ENCODE assay signal across 21 cellular contexts in genomic region chr16:27476240-27476639, GRCh38.
"Had no signal": no experiment of that assay in that cellular context is flagged by ENCODE, and none has a peak within 500 bp of the region (broad histone marks: within the 10 kb centered on the region; RNA-seq: fewer than 3 reads in every experiment).

No MANE protein-coding gene starts in this region.

- H3K9ac ChIP-seq: neural progenitor cell had no signal

- H3K4me3 Mint-ChIP-seq: activated CD4-positive, alpha-beta memory T cell treated with anti-CD3 and anti-CD28 coated beads for 36 hours; activated CD4-positive, alpha-beta T cell treated with anti-CD3 and anti-CD28 coated beads for 36 hours; activated T-cell treated with anti-CD3 and anti-CD28 coated beads, Interleukin-2, amount 50 U/mL, for 4 hours; immature natural killer cell; neural progenitor cell; T-helper 1 cell treated with Interleukin-12 subunit alpha and Interleukin-12 subunit beta and Interleukin-4 antibody, amounts not matched to agents 30 μg/mL and 1 μg/mL, for 36 hours had no signal

- H3K36me3 ChIP-seq: neural progenitor cell, uterus had no signal

- H3K4me1 ChIP-seq: gastrocnemius medialis, neural progenitor cell, pancreas, uterus had no signal

- H2AFZ ChIP-seq: neural progenitor cell had no signal

- DNase-seq: activated CD4-positive, alpha-beta memory T cell treated with anti-CD3 and anti-CD28 coated beads for 36 hours; activated CD4-positive, alpha-beta T cell treated with anti-CD3 and anti-CD28 coated beads for 36 hours; activated effector memory CD4-positive, alpha-beta T cell treated with Interleukin-2 at 50 U/mL for 16 hours; activated naive CD4-positive, alpha-beta T cell treated with anti-CD3 and anti-CD28 coated beads, Interleukin-2, amount 50 U/mL, for 16 hours; activated T-cell treated with anti-CD3 and anti-CD28 coated beads, Interleukin-2, amount 50 U/mL, for 4 hours; central memory CD4-positive, alpha-beta T cell; effector memory CD4-positive, alpha-beta T cell; gastrocnemius medialis; heart left ventricle; immature natural killer cell; left cardiac atrium; lower lobe of right lung; midbrain; stimulated activated CD4-positive, alpha-beta T cell treated with anti-CD3 and anti-CD28 coated beads, Interleukin-4, amount 100 ng/mL, for 1 hour; stimulated activated naive CD4-positive, alpha-beta T cell; substantia nigra; uterus had no signal

- H3K27me3 ChIP-seq: gastrocnemius medialis, heart left ventricle, neural progenitor cell, pancreas, tibial nerve, uterus had no signal

- H3K9me3 ChIP-seq: gastrocnemius medialis, heart left ventricle, lower lobe of right lung, pancreas, tibial nerve, uterus had no signal

- H3K27ac ChIP-seq: gastrocnemius medialis, heart left ventricle, lower lobe of right lung, neural progenitor cell, pancreas, tibial nerve, uterus had no signal

- H3K9me3 Mint-ChIP-seq: activated CD4-positive, alpha-beta memory T cell treated with anti-CD3 and anti-CD28 coated beads for 36 hours; activated T-cell treated with anti-CD3 and anti-CD28 coated beads, Interleukin-2, amount 50 U/mL, for 4 hours; immature natural killer cell; neural progenitor cell; T-helper 1 cell treated with Interleukin-12 subunit alpha and Interleukin-12 subunit beta and Interleukin-4 antibody, amounts not matched to agents 30 μg/mL and 1 μg/mL, for 36 hours had no signal

- H3K4me2 ChIP-seq: neural progenitor cell had no signal

- H3K4me3 ChIP-seq: gastrocnemius medialis, heart left ventricle, lower lobe of right lung, neural progenitor cell, pancreas, tibial nerve, uterus had no signal

- H3K4me1 Mint-ChIP-seq: activated CD4-positive, alpha-beta T cell treated with anti-CD3 and anti-CD28 coated beads for 36 hours; immature natural killer cell; neural progenitor cell had no signal

- H3K27ac Mint-ChIP-seq: activated CD4-positive, alpha-beta memory T cell treated with anti-CD3 and anti-CD28 coated beads for 36 hours; activated CD4-positive, alpha-beta T cell treated with anti-CD3 and anti-CD28 coated beads for 36 hours; neural progenitor cell; T-helper 1 cell treated with Interleukin-12 subunit alpha and Interleukin-12 subunit beta and Interleukin-4 antibody, amounts not matched to agents 30 μg/mL and 1 μg/mL, for 36 hours had no signal

- H3K27me3 Mint-ChIP-seq: activated CD4-positive, alpha-beta memory T cell treated with anti-CD3 and anti-CD28 coated beads for 36 hours; activated CD4-positive, alpha-beta T cell treated with anti-CD3 and anti-CD28 coated beads for 36 hours had no signal
